In the genomic region with DNA sequence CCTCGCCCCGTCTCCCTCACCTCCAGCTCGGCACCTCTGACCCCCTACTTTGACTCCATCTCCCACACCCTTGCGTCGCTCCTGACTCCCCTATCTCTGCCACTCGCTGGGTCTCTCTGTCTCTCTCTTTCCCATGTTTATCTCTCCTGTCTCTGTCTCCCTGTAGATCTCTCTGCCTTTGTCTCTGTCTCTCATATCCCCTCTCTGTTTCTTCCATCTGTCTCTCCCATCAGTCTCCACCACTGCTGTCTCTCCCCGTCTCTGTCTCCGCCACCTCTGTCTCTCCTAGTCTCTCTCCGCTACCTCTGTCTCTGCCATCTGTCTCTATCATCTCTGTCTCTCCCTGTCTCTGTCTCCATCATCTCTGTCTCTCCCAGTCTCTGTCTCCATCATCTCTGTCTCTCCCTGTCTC, we compare ENCODE assay signal across 8 cellular contexts. TPM values are rescaled to one million over a fixed set of nuclear protein-coding genes. Genes with fewer than 3 reads are reported as not detected.
DNase-seq lines count a peak whose midpoint lies in the region; ATAC-seq and TF ChIP-seq lines count a peak whose summit lies in the region.

No MANE protein-coding gene starts in this region.

- H3K4me1 Mint-ChIP-seq in activated CD4-positive, alpha-beta T cell treated with anti-CD3 and anti-CD28 coated beads for 36 hours: peaks cover 38% of the 10 kb centered on the region
- H3K4me1 Mint-ChIP-seq in WTC11: peaks cover 22% of the 10 kb centered on the region
- peaks cover 13% of the 10 kb centered on the region for H3K4me1 Mint-ChIP-seq in stimulated activated naive CD8-positive, alpha-beta T cell treated with anti-CD3 and anti-CD28 coated beads, Interleukin-15, amount 100 ng/mL, for 72 hours

- no peaks in the 10 kb centered on the region for H3K9me3 Mint-ChIP-seq in activated CD4-positive, alpha-beta T cell treated with anti-CD3 and anti-CD28 coated beads for 36 hours (ENCODE audit: low read depth)
- no peaks in the 10 kb centered on the region for H3K9me3 Mint-ChIP-seq in WTC11
- no peaks in the 10 kb centered on the region for H3K9me3 Mint-ChIP-seq in stimulated activated naive CD8-positive, alpha-beta T cell treated with anti-CD3 and anti-CD28 coated beads, Interleukin-15, amount 100 ng/mL, for 72 hours

- POLR2A ChIA-PET in activated CD4-positive, alpha-beta T cell treated with anti-CD3 and anti-CD28 coated beads for 36 hours (lab: Charles Lee): interaction anchor here (0.6 to 1.6 kb wide), 5 partner anchors 13 to 584 kb away, joined by 3 to 15 read pairs (median 8); a partner anchor contains a TSS
- POLR2A ChIA-PET in WTC11 (lab: Charles Lee): interaction anchor here (0.5 to 2.9 kb wide), 12 partner anchors 11 to 593 kb away, joined by 3 to 61 read pairs (median 5); a partner anchor contains a TSS

- no peak overlapping the region for H3K4me3 Mint-ChIP-seq in activated CD4-positive, alpha-beta T cell treated with anti-CD3 and anti-CD28 coated beads for 36 hours
- H3K4me3 Mint-ChIP-seq in WTC11: peak overlapping the region; percentile 64
- peak overlapping the region; percentile 90 to 97 for H3K4me3 Mint-ChIP-seq in stimulated activated naive CD8-positive, alpha-beta T cell treated with anti-CD3 and anti-CD28 coated beads, Interleukin-15, amount 100 ng/mL, for 72 hours

- H3K27me3 Mint-ChIP-seq in activated CD4-positive, alpha-beta T cell treated with anti-CD3 and anti-CD28 coated beads for 36 hours: peaks cover 3% of the 10 kb centered on the region
- peaks cover 45% of the 10 kb centered on the region for H3K27me3 Mint-ChIP-seq in WTC11 (ENCODE audit: low read depth)
- peaks cover 6% of the 10 kb centered on the region for H3K27me3 Mint-ChIP-seq in stimulated activated naive CD8-positive, alpha-beta T cell treated with anti-CD3 and anti-CD28 coated beads, Interleukin-15, amount 100 ng/mL, for 72 hours

- peak; percentile 2 for ATAC-seq in activated CD4-positive, alpha-beta T cell treated with anti-CD3 and anti-CD28 coated beads for 36 hours
- peak; percentile 5 for ATAC-seq in WTC11
- peak; percentile 4 for ATAC-seq in left ventricle myocardium superior
- ATAC-seq in stimulated activated naive CD8-positive, alpha-beta T cell treated with anti-CD3 and anti-CD28 coated beads, Interleukin-15, amount 100 ng/mL, for 72 hours: peak; percentile 13
- ATAC-seq in HG03432 (IDR thresholded peaks at IDR 0.05; ENCODE audit: unreplicated experiment): no peak
- no peak for ATAC-seq in HG03457 (IDR thresholded peaks at IDR 0.05; ENCODE audit: unreplicated experiment)
- no peak for ATAC-seq in HG02981 (IDR thresholded peaks at IDR 0.05; ENCODE audit: unreplicated experiment)

- CTCF ChIA-PET in activated CD4-positive, alpha-beta T cell treated with anti-CD3 and anti-CD28 coated beads for 36 hours (lab: Charles Lee): interaction anchor here (0.6 to 8.5 kb wide), 6 partner anchors 14 to 403 kb away, joined by 3 to 205 read pairs (median 4); no protein-coding TSS in a partner anchor
- CTCF ChIA-PET in WTC11 (lab: Charles Lee): interaction anchor here (0.6 to 6.1 kb wide), 12 partner anchors 13 to 1427 kb away, joined by 3 to 402 read pairs (median 4); a partner anchor contains a TSS

- peaks cover 7% of the 10 kb centered on the region for H3K36me3 Mint-ChIP-seq in activated CD4-positive, alpha-beta T cell treated with anti-CD3 and anti-CD28 coated beads for 36 hours (ENCODE audit: low read depth)
- no peaks in the 10 kb centered on the region for H3K36me3 Mint-ChIP-seq in WTC11

- peak overlapping the region; percentile 97 for H3K27ac Mint-ChIP-seq in activated CD4-positive, alpha-beta T cell treated with anti-CD3 and anti-CD28 coated beads for 36 hours
- H3K27ac Mint-ChIP-seq in WTC11: peak overlapping the region; percentile 86
- H3K27ac Mint-ChIP-seq in stimulated activated naive CD8-positive, alpha-beta T cell treated with anti-CD3 and anti-CD28 coated beads, Interleukin-15, amount 100 ng/mL, for 72 hours: peak overlapping the region; percentile 99 to 100

- no peak for DNase-seq in activated CD4-positive, alpha-beta T cell treated with anti-CD3 and anti-CD28 coated beads for 36 hours
- no peak for DNase-seq in activated CD4-positive, alpha-beta T cell treated with anti-CD3 and anti-CD28 coated beads, Interleukin-2, amount 50 U/mL, for 1 hour
- DNase-seq in WTC11 (ENCODE audit: low spot score) (no peak), left ventricle myocardium superior (no peak)
- DNase-seq in stimulated activated naive CD8-positive, alpha-beta T cell treated with anti-CD3 and anti-CD28 coated beads, Interleukin-15, amount 100 ng/mL, for 72 hours: no peak

- TF ChIP-seq CTCF in WTC11 (IDR thresholded peaks at IDR 0.05): no peak

- intact Hi-C loops in activated CD4-positive, alpha-beta T cell treated with anti-CD3 and anti-CD28 coated beads for 36 hours (cut with DNase I, micrococcal nuclease): loop anchor here (1.0 to 10.0 kb wide), 5 partner anchors 31 to 456 kb away; a partner anchor contains a TSS
- intact Hi-C loops in left ventricle myocardium superior (cut with micrococcal nuclease): no loop called here

TF ChIP-seq in WTC11, 78 proteins besides CTCF, POLR2A, EP300 and RAD21:
- TF ChIP-seq, protein P1, sequence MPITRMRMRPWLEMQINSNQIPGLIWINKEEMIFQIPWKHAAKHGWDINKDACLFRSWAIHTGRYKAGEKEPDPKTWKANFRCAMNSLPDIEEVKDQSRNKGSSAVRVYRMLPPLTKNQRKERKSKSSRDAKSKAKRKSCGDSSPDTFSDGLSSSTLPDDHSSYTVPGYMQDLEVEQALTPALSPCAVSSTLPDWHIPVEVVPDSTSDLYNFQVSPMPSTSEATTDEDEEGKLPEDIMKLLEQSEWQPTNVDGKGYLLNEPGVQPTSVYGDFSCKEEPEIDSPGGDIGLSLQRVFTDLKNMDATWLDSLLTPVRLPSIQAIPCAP (CRISPR knock-in tag; IDR thresholded peaks at IDR 0.05): no peak
- TF ChIP-seq TCF7 (CRISPR knock-in tag; IDR thresholded peaks at IDR 0.05; ENCODE audit: low read depth) (0 out of 2 replicates have a peak, but pooled peaks have one; percentile 30), TEAD1 (CRISPR knock-in tag; IDR thresholded peaks at IDR 0.05) (no peak), ZNF423 (CRISPR knock-in tag; IDR thresholded peaks at IDR 0.05) (no peak), ZNF416 (CRISPR knock-in tag; IDR thresholded peaks at IDR 0.05) (no peak), FOXK1 (CRISPR knock-in tag; IDR thresholded peaks at IDR 0.05) (no peak), JUN (CRISPR knock-in tag; IDR thresholded peaks at IDR 0.05) (no peak)
- TF ChIP-seq, protein P2, sequence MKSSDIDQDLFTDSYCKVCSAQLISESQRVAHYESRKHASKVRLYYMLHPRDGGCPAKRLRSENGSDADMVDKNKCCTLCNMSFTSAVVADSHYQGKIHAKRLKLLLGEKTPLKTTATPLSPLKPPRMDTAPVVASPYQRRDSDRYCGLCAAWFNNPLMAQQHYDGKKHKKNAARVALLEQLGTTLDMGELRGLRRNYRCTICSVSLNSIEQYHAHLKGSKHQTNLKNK (CRISPR knock-in tag; IDR thresholded peaks at IDR 0.05): no peak
- TF ChIP-seq, protein P3, sequence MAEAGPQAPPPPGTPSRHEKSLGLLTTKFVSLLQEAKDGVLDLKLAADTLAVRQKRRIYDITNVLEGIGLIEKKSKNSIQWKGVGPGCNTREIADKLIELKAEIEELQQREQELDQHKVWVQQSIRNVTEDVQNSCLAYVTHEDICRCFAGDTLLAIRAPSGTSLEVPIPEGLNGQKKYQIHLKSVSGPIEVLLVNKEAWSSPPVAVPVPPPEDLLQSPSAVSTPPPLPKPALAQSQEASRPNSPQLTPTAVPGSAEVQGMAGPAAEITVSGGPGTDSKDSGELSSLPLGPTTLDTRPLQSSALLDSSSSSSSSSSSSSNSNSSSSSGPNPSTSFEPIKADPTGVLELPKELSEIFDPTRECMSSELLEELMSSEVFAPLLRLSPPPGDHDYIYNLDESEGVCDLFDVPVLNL (CRISPR knock-in tag; IDR thresholded peaks at IDR 0.05; ENCODE audit: borderline replicate concordance, low read depth): no peak

RNA-seq across cellular contexts. Expression of a gene that starts 12.4 kb away (rescaled TPM):
- 10 to 100 TPM in 1 of 2 experiments, 1 to 10 TPM in 1; 8.1 to 12.0 TPM for total RNA-seq in activated CD4-positive, alpha-beta T cell treated with anti-CD3 and anti-CD28 coated beads for 36 hours
- total RNA-seq in WTC11 (2021) (29.4 to 49.5 TPM (median 32.2 TPM) in 3 replicates), left ventricle myocardium superior (5.1 TPM)

RNA-seq across cellular contexts. Expression of a gene that starts 13.0 kb away (rescaled TPM):
- total RNA-seq in activated CD4-positive, alpha-beta T cell treated with anti-CD3 and anti-CD28 coated beads for 36 hours: 10 to 100 TPM; 22.4 to 30.6 TPM
- total RNA-seq in WTC11 (2021) (30.4 to 37.7 TPM (median 33.0 TPM) in 3 replicates), left ventricle myocardium superior (19.2 TPM)

RNA-seq across cellular contexts. Expression of a gene that starts 31.3 kb away (rescaled TPM):
- 10 to 100 TPM; 11.7 to 13.2 TPM for total RNA-seq in activated CD4-positive, alpha-beta T cell treated with anti-CD3 and anti-CD28 coated beads for 36 hours
- 7.0 to 8.1 TPM (median 7.3 TPM) in 3 replicates for total RNA-seq in WTC11 (2021)
- total RNA-seq in left ventricle myocardium superior: 12.7 TPM

Comparison
In these comparisons a context has a peak if more than half of its experiments do, and no peak if none do; other contexts are left out.
1. ATAC-seq: peak in activated CD4-positive, alpha-beta T cell treated with anti-CD3 and anti-CD28 coated beads for 36 hours (single experiment), WTC11 (single experiment), left ventricle myocardium superior (single experiment) and stimulated activated naive CD8-positive, alpha-beta T cell treated with anti-CD3 and anti-CD28 coated beads, Interleukin-15, amount 100 ng/mL, for 72 hours (single experiment); none in HG03432 (single experiment), HG03457 (single experiment) and HG02981 (single experiment).
2. Peak in every context shown above with its lines, with median percentiles within 50 percentile points of each other: H3K27ac Mint-ChIP-seq.